In the genomic region with DNA sequence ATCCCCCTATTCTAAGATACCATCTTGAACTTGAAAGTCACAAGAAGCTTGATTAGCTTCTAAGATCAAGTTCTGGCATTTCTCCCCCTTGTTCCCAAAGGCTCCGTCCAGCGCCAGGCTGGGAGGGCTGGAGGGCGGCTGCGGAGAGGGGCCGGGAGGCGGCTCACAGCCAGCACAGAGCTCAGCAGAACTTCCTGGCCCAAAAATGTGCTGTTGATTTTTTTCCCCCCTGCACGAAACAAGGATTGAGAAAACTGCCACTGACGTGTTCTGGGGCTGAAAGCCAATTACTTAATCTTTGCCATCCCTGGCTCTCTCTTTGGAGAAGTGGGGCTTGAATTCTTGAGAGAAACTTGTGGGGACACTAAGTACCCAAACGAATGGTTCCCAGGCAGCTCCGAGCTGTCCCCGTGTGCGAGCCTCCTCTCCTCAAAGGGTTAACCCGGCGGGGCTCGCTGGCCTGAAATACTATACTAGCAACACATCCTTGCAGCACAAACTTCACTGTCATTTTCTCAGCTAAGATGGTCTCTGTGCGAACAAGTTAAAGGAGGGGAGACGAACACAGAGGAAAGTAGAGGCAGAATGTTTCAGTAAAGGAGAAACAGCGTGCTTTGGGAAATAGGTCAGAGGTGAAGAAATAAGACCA, we compare ENCODE assay signal across 8 cellular contexts. TPM values are rescaled to one million over a fixed set of nuclear protein-coding genes. Genes with fewer than 3 reads are reported as not detected.
DNase-seq lines count a peak whose midpoint lies in the region; ATAC-seq and TF ChIP-seq lines count a peak whose summit lies in the region.

No MANE protein-coding gene starts in this region.

- H3F3A ChIP-seq in SK-N-SH (replicated peaks; ENCODE audit: insufficient read depth), result peaks cover 4% of the 10 kb centered on the region

- peaks cover 0 to 17% (median 12%) of the 10 kb centered on the region in 11 experiments; a peak in 16 of 22 replicates for H3K36me3 ChIP-seq in BLaER1 treated with 17β-estradiol and CSF1 and Interleukin-3, amounts not matched to agents 10 nM and 100 nM
- no peaks in the 10 kb centered on the region for H3K36me3 ChIP-seq in SJCRH30
- H3K36me3 ChIP-seq in brain microvascular endothelial cell (replicated peaks), result no peaks in the 10 kb centered on the region
- H3K36me3 ChIP-seq in iPS-20b (ENCODE audit: insufficient read depth, low read depth, low read length), result no peaks in the 10 kb centered on the region
- H3K36me3 ChIP-seq in SK-N-SH (replicated peaks in 1 of 2; ENCODE audit: control insufficient read depth in 1 of 2, insufficient read depth in 2 of 2, low read length in 1 of 2), result no peaks in the 10 kb centered on the region

- H4K20me1 ChIP-seq in BLaER1 treated with 17β-estradiol and CSF1 and Interleukin-3, amounts not matched to agents 10 nM and 100 nM, result peaks cover 0 to 4% (median 0%) of the 10 kb centered on the region in 11 experiments; a peak in 1 of 22 replicates
- H4K20me1 ChIP-seq in SK-N-SH (ENCODE audit: insufficient read depth), result no peaks in the 10 kb centered on the region

- H3K79me2 ChIP-seq in SK-N-SH (ENCODE audit: insufficient read depth), result no peaks in the 10 kb centered on the region

- TF ChIP-seq RAD21 in SK-N-SH (IDR thresholded peaks at IDR 0.05; ENCODE audit: low read length), result no peak

- no peak for TF ChIP-seq EP300 in SK-N-SH (IDR thresholded peaks at IDR 0.05; ENCODE audit: borderline replicate concordance in 1 of 2, low read depth in 1 of 2, low read length in 1 of 2)

- 81% methylated on average over 18 of the region's 18 CpGs for WGBS in SK-N-SH (ENCODE audit: low lambda C conversion rate)

- H3K27me3 ChIP-seq in BLaER1 treated with 17β-estradiol and CSF1 and Interleukin-3, amounts not matched to agents 10 nM and 100 nM, result no peaks in the 10 kb centered on the region
- H3K27me3 ChIP-seq in SJCRH30 (no peaks in the 10 kb centered on the region), brain microvascular endothelial cell (replicated peaks) (no peaks in the 10 kb centered on the region), iPS-20b (ENCODE audit: insufficient read depth, low read length) (no peaks in the 10 kb centered on the region), SK-N-SH (ENCODE audit: insufficient read depth) (no peaks in the 10 kb centered on the region)

- TF ChIP-seq CTCF in brain microvascular endothelial cell (IDR thresholded peaks at IDR 0.05; ENCODE audit: low read depth, low read length, missing control alignments), result no peak
- no peak for TF ChIP-seq CTCF in SK-N-SH (IDR thresholded peaks at IDR 0.05)

- POLR2A ChIA-PET in SK-N-SH (lab: Yijun Ruan, JAX), result no interaction called here

- H3K9me2 ChIP-seq in SK-N-SH, result no peaks in the 10 kb centered on the region

- H3K9me3 ChIP-seq in BLaER1 treated with 17β-estradiol and CSF1 and Interleukin-3, amounts not matched to agents 10 nM and 100 nM (replicated peaks in 1 of 11), result no peaks in the 10 kb centered on the region
- no peaks in the 10 kb centered on the region for H3K9me3 ChIP-seq in SJCRH30 (replicated peaks)
- no peaks in the 10 kb centered on the region for H3K9me3 ChIP-seq in iPS-20b (ENCODE audit: insufficient read depth, low read depth, low read length)
- H3K9me3 ChIP-seq in SK-N-SH, result no peaks in the 10 kb centered on the region

- peak overlapping the region; percentile 84 to 92 (median 88) for H3K27ac ChIP-seq in BLaER1 treated with 17β-estradiol and CSF1 and Interleukin-3, amounts not matched to agents 10 nM and 100 nM
- H3K27ac ChIP-seq in SJCRH30, result peak overlapping the region; percentile 62
- peak overlapping the region; percentile 90 for H3K27ac ChIP-seq in brain microvascular endothelial cell
- peak overlapping the region; percentile 35 for H3K27ac ChIP-seq in iPS-20b (ENCODE audit: low read length)
- H3K27ac ChIP-seq in SK-N-SH (ENCODE audit: low read depth in 2 of 2, low read length in 1 of 2), result no peak overlapping the region

- H3K4me2 ChIP-seq in BLaER1 treated with 17β-estradiol and CSF1 and Interleukin-3, amounts not matched to agents 10 nM and 100 nM, result peak overlapping the region; percentile 90 to 99 (median 94)
- H3K4me2 ChIP-seq in SK-N-SH, result no peak overlapping the region

- no peak overlapping the region for H2AFZ ChIP-seq in SK-N-SH (ENCODE audit: low read depth)

- DNase-seq in SJCRH30 (peak; percentile 79 to 87), brain microvascular endothelial cell (peak; percentile 66), skeletal muscle cell (ENCODE audit: low read depth) (peak; percentile 90), SK-N-SH (no peak)

- in situ Hi-C loops in brain microvascular endothelial cell (cut with HindIII; ENCODE audit: low pct_ligation_motif_present, low sequenced_read_pairs), result no loop called here

- ATAC-seq in GM19035 (IDR thresholded peaks at IDR 0.05; ENCODE audit: unreplicated experiment), result peak; percentile 36
- ATAC-seq in HG03139 (IDR thresholded peaks at IDR 0.05; ENCODE audit: unreplicated experiment), result peak; percentile 31

- H3K9ac ChIP-seq in BLaER1 treated with 17β-estradiol and CSF1 and Interleukin-3, amounts not matched to agents 10 nM and 100 nM, result peak overlapping the region; percentile 81 to 90 (median 88)
- H3K9ac ChIP-seq in iPS-20b (ENCODE audit: low read depth, low read length) (peak overlapping the region; percentile 77), SK-N-SH (no peak overlapping the region)

- H3K4me3 ChIP-seq in BLaER1 treated with 17β-estradiol and CSF1 and Interleukin-3, amounts not matched to agents 10 nM and 100 nM, result peak overlapping the region; percentile 66 to 82 (median 74)
- H3K4me3 ChIP-seq in SJCRH30 (peak overlapping the region; percentile 65), brain microvascular endothelial cell (ENCODE audit: low read depth, low read length) (peak overlapping the region; percentile 55), iPS-20b (ENCODE audit: low read length) (peak overlapping the region; percentile 90), skeletal muscle cell (ENCODE audit: low read depth, low read length) (peak overlapping the region; percentile 56), SK-N-SH (ENCODE audit: low read depth in 2 of 2, low read length in 1 of 2) (no peak overlapping the region)

- CTCF ChIA-PET in SK-N-SH (lab: Yijun Ruan, JAX), result no interaction called here

- H3K4me1 ChIP-seq in BLaER1 treated with 17β-estradiol and CSF1 and Interleukin-3, amounts not matched to agents 10 nM and 100 nM, result peaks cover 61 to 84% (median 80%) of the 10 kb centered on the region in 10 experiments
- H3K4me1 ChIP-seq in SJCRH30, result peaks cover 23% of the 10 kb centered on the region; the same call in 1 of the 2 replicates
- peaks cover 27% of the 10 kb centered on the region for H3K4me1 ChIP-seq in iPS-20b (ENCODE audit: insufficient read depth, low read length)
- H3K4me1 ChIP-seq in SK-N-SH (ENCODE audit: control insufficient read depth in 1 of 2, insufficient read depth in 2 of 2, low read depth in 1 of 2, low read length in 1 of 2), result peaks cover 18 to 22% of the 10 kb centered on the region in 2 experiments; a peak in 3 of 4 replicates

TF ChIP-seq in SK-N-SH, 30 proteins besides CTCF, POLR2A, EP300 and RAD21 (continues in another document):
- TF ChIP-seq YY1 (IDR thresholded peaks at IDR 0.05; ENCODE audit: low read depth), result no peak
- no peak for TF ChIP-seq RCOR1 (IDR thresholded peaks at IDR 0.05; ENCODE audit: low read length)
- no peak for TF ChIP-seq GATA2 (CRISPR knock-in tag; IDR thresholded peaks at IDR 0.05)
- TF ChIP-seq ELF1 (IDR thresholded peaks at IDR 0.05), result no peak
- TF ChIP-seq, protein P1, sequence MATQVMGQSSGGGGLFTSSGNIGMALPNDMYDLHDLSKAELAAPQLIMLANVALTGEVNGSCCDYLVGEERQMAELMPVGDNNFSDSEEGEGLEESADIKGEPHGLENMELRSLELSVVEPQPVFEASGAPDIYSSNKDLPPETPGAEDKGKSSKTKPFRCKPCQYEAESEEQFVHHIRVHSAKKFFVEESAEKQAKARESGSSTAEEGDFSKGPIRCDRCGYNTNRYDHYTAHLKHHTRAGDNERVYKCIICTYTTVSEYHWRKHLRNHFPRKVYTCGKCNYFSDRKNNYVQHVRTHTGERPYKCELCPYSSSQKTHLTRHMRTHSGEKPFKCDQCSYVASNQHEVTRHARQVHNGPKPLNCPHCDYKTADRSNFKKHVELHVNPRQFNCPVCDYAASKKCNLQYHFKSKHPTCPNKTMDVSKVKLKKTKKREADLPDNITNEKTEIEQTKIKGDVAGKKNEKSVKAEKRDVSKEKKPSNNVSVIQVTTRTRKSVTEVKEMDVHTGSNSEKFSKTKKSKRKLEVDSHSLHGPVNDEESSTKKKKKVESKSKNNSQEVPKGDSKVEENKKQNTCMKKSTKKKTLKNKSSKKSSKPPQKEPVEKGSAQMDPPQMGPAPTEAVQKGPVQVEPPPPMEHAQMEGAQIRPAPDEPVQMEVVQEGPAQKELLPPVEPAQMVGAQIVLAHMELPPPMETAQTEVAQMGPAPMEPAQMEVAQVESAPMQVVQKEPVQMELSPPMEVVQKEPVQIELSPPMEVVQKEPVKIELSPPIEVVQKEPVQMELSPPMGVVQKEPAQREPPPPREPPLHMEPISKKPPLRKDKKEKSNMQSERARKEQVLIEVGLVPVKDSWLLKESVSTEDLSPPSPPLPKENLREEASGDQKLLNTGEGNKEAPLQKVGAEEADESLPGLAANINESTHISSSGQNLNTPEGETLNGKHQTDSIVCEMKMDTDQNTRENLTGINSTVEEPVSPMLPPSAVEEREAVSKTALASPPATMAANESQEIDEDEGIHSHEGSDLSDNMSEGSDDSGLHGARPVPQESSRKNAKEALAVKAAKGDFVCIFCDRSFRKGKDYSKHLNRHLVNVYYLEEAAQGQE (IDR thresholded peaks at IDR 0.05; ENCODE audit: low read depth, low read length), result no peak
- TF ChIP-seq EZH2phosphoT487 (IDR thresholded peaks at IDR 0.05; ENCODE audit: borderline replicate concordance, low read depth), result no peak
- TF ChIP-seq NRF1 (IDR thresholded peaks at IDR 0.05; ENCODE audit: low read depth, low read length), result no peak
- no peak for TF ChIP-seq SIN3A (IDR thresholded peaks at IDR 0.05; ENCODE audit: borderline replicate concordance, low read depth, low read length)
- no peak for TF ChIP-seq SMC3 (IDR thresholded peaks at IDR 0.05; ENCODE audit: low read depth, low read length)
- TF ChIP-seq, protein P2, sequence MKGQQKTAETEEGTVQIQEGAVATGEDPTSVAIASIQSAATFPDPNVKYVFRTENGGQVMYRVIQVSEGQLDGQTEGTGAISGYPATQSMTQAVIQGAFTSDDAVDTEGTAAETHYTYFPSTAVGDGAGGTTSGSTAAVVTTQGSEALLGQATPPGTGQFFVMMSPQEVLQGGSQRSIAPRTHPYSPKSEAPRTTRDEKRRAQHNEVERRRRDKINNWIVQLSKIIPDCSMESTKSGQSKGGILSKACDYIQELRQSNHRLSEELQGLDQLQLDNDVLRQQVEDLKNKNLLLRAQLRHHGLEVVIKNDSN (IDR thresholded peaks at IDR 0.05; ENCODE audit: borderline replicate concordance, low read depth), result no peak
- no peak for TF ChIP-seq FOXM1 (IDR thresholded peaks at IDR 0.05; ENCODE audit: low read depth)
- no peak for TF ChIP-seq FOXJ3 (CRISPR knock-in tag; IDR thresholded peaks at IDR 0.05)
- no peak for TF ChIP-seq FOSL2 (IDR thresholded peaks at IDR 0.05; ENCODE audit: borderline replicate concordance, low read depth)

RNA-seq across cellular contexts. Expression of a gene that starts 0.5 kb away (rescaled TPM):
- total RNA-seq in SJCRH30 (2014; rRNA removed; shearing (Covaris generic)), result 41.2 and 43.6 TPM in 2 replicates
- polyA plus RNA-seq in SK-N-SH (2012; rRNA removed), result 5.5 and 5.6 TPM in 2 replicates
- polyA plus RNA-seq in SK-N-SH (2012; cell fraction: cytosol; rRNA removed), result 6.1 and 8.0 TPM in 2 replicates
- polyA plus RNA-seq in SK-N-SH (2012; cell fraction: nucleus; rRNA removed), result 4.3 and 6.7 TPM in 2 replicates

Comparison
In these comparisons a context has a peak if more than half of its experiments do, and no peak if none do; other contexts are left out.
1. H3K27ac ChIP-seq: peak in BLaER1 treated with 17β-estradiol and CSF1 and Interleukin-3, amounts not matched to agents 10 nM and 100 nM (11 of 11), SJCRH30 (single experiment), brain microvascular endothelial cell (single experiment) and iPS-20b (single experiment); none in SK-N-SH (0 of 2).
2. H3K4me3 ChIP-seq: peak in BLaER1 treated with 17β-estradiol and CSF1 and Interleukin-3, amounts not matched to agents 10 nM and 100 nM (10 of 10), SJCRH30 (single experiment), brain microvascular endothelial cell (single experiment), iPS-20b (single experiment) and skeletal muscle cell (single experiment); none in SK-N-SH (0 of 2).